In the genomic region with DNA sequence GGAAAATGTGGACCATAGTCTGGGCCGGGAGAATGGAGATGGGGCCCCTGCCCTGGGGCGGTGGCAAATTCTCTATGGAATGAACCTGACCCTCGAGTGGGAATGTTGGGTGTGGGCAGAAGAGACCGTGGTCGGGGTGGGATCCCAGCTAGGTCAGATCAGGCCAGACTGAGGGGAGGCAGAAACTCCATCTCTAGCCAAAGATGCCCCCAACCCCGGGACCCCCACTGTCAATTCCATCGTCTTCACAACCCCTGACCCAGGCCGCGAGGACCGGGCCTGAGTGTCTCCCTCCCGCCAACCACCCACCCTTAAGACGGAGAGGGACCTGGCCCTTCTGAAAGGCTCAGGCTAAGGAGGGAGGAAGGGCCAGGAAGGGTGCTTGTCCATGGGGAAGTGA, we compare ENCODE assay signal across 18 cellular contexts. TPM values are rescaled to one million over a fixed set of nuclear protein-coding genes. Genes with fewer than 3 reads are reported as not detected.
A peak's percentile ranks its signal among the peaks of the same experiment; 100 is the strongest.
DNase-seq lines count a peak whose midpoint lies in the region; ATAC-seq and TF ChIP-seq lines count a peak whose summit lies in the region.
"Had no signal": no experiment of that assay in that cellular context is flagged by ENCODE, and none has a peak within 500 bp of the region (broad histone marks: within the 10 kb centered on the region; RNA-seq: fewer than 3 reads in every experiment).

No MANE protein-coding gene starts in this region.

- DNase-seq in Calu3 (no peak), LNCaP clone FGC (ENCODE audit: low read depth) (no peak), iPS DF 6.9 (ENCODE audit: low read depth, low spot score) (no peak), neuronal stem cell (ENCODE audit: low spot score) (no peak), cerebellar nuclear complex (lab: John Stamatoyannopoulos, UW) (no peak)
- DNase-seq: activated CD4-positive, alpha-beta T cell treated with anti-CD3 and anti-CD28 coated beads for 1 hour; activated CD8-positive, alpha-beta memory T cell treated with anti-CD3 and anti-CD28 coated beads for 24 hours; CD8-positive, alpha-beta T cell; HFFc6; immature natural killer cell; ovary; sigmoid colon; T1000 had no signal

- H2BK5ac ChIP-seq in neuronal stem cell (ENCODE audit: low read length) = no peak overlapping the region

- H3K27ac ChIP-seq in iPS DF 6.9 (ENCODE audit: low read length) (no peak overlapping the region), neuronal stem cell (replicated peaks; ENCODE audit: low read length) (no peak overlapping the region)
- H3K27ac ChIP-seq: left lung, ovary, RWPE1, sigmoid colon had no signal

- intact Hi-C loops in Calu3 (cut with micrococcal nuclease; ENCODE audit: unreplicated experiment) = no loop called here

- ATAC-seq in GM21367 (IDR thresholded peaks at IDR 0.05; ENCODE audit: unreplicated experiment) = no peak
- no peak for ATAC-seq in GM21360 (IDR thresholded peaks at IDR 0.05; ENCODE audit: unreplicated experiment)
- ATAC-seq: CD8-positive, alpha-beta T cell had no signal

- H3K9ac ChIP-seq in neuronal stem cell (ENCODE audit: low read depth, low read length, poor library complexity) = peak overlapping the region; percentile 60

- H2BK12ac ChIP-seq in neuronal stem cell (ENCODE audit: low read length) = no peak overlapping the region

- H3K9me3 Mint-ChIP-seq in Calu3 (ENCODE audit: low read depth, unreplicated experiment) = no peaks in the 10 kb centered on the region
- H3K9me3 Mint-ChIP-seq: activated naive CD4-positive, alpha-beta T cell treated with anti-CD3 and anti-CD28 coated beads, Interleukin-2, amount 50 U/mL, for 24 hours; CD8-positive, alpha-beta T cell; HFFc6; immature natural killer cell had no signal

- peaks cover 2% of the 10 kb centered on the region for H3K79me1 ChIP-seq in neuronal stem cell (ENCODE audit: low read depth, low read length)

- peak overlapping the region; percentile 72 for H3K4me3 Mint-ChIP-seq in Calu3 (ENCODE audit: low read depth, unreplicated experiment)
- H3K4me3 Mint-ChIP-seq: activated naive CD4-positive, alpha-beta T cell treated with anti-CD3 and anti-CD28 coated beads, Interleukin-2, amount 50 U/mL, for 24 hours; CD8-positive, alpha-beta T cell; HFFc6; immature natural killer cell had no signal

- no peak overlapping the region for H3K27ac Mint-ChIP-seq in Calu3 (ENCODE audit: unreplicated experiment)
- H3K27ac Mint-ChIP-seq: activated naive CD4-positive, alpha-beta T cell treated with anti-CD3 and anti-CD28 coated beads, Interleukin-2, amount 50 U/mL, for 24 hours; CD8-positive, alpha-beta T cell; HFFc6; immature natural killer cell had no signal

- no peak overlapping the region for H2BK120ac ChIP-seq in neuronal stem cell (ENCODE audit: low read depth, low read length)

- no peaks in the 10 kb centered on the region for H3K4me1 ChIP-seq in iPS DF 6.9 (ENCODE audit: control insufficient read depth, insufficient read depth, low read length)
- peaks cover 10 to 28% of the 10 kb centered on the region in 2 donors for H3K4me1 ChIP-seq in neuronal stem cell (ENCODE audit: control insufficient read depth in 2 of 2, insufficient read depth in 1 of 2, low read depth in 1 of 2, low read length in 2 of 2)

- H4K91ac ChIP-seq in neuronal stem cell (ENCODE audit: low read depth, low read length, poor library complexity) = no peak overlapping the region

- no peak for TF ChIP-seq CTCF in Calu3 (IDR thresholded peaks at IDR 0.05; ENCODE audit: unreplicated experiment)
- TF ChIP-seq CTCF in LNCaP clone FGC (IDR thresholded peaks at IDR 0.05; ENCODE audit: control insufficient read depth, extremely low read depth, insufficient read depth) = no peak

- H3K4me2 ChIP-seq in neuronal stem cell (ENCODE audit: insufficient read depth, low read length, poor library complexity, severe bottlenecking) = peak overlapping the region; percentile 100

- CTCF ChIA-PET in Calu3 (lab: Charles Lee) = interaction anchor here (1.9 kb wide), 1 partner anchor 9 kb away, joined by 5 read pairs; no protein-coding TSS in a partner anchor

- peaks cover 32% of the 10 kb centered on the region for H3K27me3 ChIP-seq in iPS DF 6.9 (ENCODE audit: control insufficient read depth, insufficient read depth, low read length)
- peaks cover 19 to 73% (median 47%) of the 10 kb centered on the region in 3 experiments for H3K27me3 ChIP-seq in neuronal stem cell (ENCODE audit: control insufficient read depth in 3 of 3, insufficient read depth in 3 of 3, low read depth in 1 of 3, low read length in 3 of 3)
- H3K27me3 ChIP-seq: ovary had no signal

- peak overlapping the region; percentile 59 for H2BK15ac ChIP-seq in neuronal stem cell (ENCODE audit: low read length)

- BruUV-seq in Calu3 (replicated peaks; lab: Mats Ljungman, UMichigan) = no TSS peak

- peak overlapping the region; percentile 88 for H3K18ac ChIP-seq in neuronal stem cell (ENCODE audit: low read length)

- WGBS in iPS DF 6.9 (ENCODE audit: insufficient coverage, insufficient read length) = no CpG with 5 or more reads among the region's 12 CpGs
- no CpG with 5 or more reads among the region's 12 CpGs for WGBS in neuronal stem cell (ENCODE audit: extremely low coverage in 2 of 2, insufficient read length in 2 of 2, insufficient replicate concordance in 1 of 2), 2 donors

- H3K36me3 ChIP-seq in iPS DF 6.9 (ENCODE audit: control insufficient read depth, insufficient read depth, low read length) (no peaks in the 10 kb centered on the region), neuronal stem cell (replicated peaks in 1 of 2; ENCODE audit: control insufficient read depth in 2 of 2, insufficient read depth in 2 of 2, low read length in 2 of 2) (no peaks in the 10 kb centered on the region)
- H3K36me3 ChIP-seq: left lung, ovary, sigmoid colon had no signal

- H2AFZ ChIP-seq in neuronal stem cell (ENCODE audit: low read length) = peak overlapping the region; percentile 89

- H3K4me1 Mint-ChIP-seq in Calu3 (ENCODE audit: low read depth, unreplicated experiment) = no peaks in the 10 kb centered on the region
- H3K4me1 Mint-ChIP-seq: activated naive CD4-positive, alpha-beta T cell treated with anti-CD3 and anti-CD28 coated beads, Interleukin-2, amount 50 U/mL, for 24 hours; immature natural killer cell had no signal

- H3K4ac ChIP-seq in neuronal stem cell (ENCODE audit: low read length) = no peak overlapping the region

- H2AK5ac ChIP-seq in neuronal stem cell (ENCODE audit: low read depth, low read length) = peak overlapping the region; percentile 56

- H3K23ac ChIP-seq in neuronal stem cell (ENCODE audit: low read depth, low read length, poor library complexity) = peak overlapping the region; percentile 66

- H3K14ac ChIP-seq in neuronal stem cell (ENCODE audit: low read length) = peak overlapping the region; percentile 38

- H3K9me3 ChIP-seq in iPS DF 6.9 (ENCODE audit: control insufficient read depth, insufficient read depth, low read length) = no peaks in the 10 kb centered on the region
- peaks cover 0 to 6% of the 10 kb centered on the region in 2 donors for H3K9me3 ChIP-seq in neuronal stem cell (replicated peaks in 1 of 2; ENCODE audit: control insufficient read depth in 2 of 2, insufficient read depth in 1 of 2, low read depth in 1 of 2, low read length in 2 of 2)
- H3K9me3 ChIP-seq: left lung, ovary, sigmoid colon had no signal

- peaks cover 64% of the 10 kb centered on the region for H3K27me3 Mint-ChIP-seq in Calu3 (ENCODE audit: unreplicated experiment)

- peaks cover 4% of the 10 kb centered on the region for H3K36me3 Mint-ChIP-seq in Calu3 (ENCODE audit: insufficient read depth, unreplicated experiment)
- H3K36me3 Mint-ChIP-seq: activated naive CD4-positive, alpha-beta T cell treated with anti-CD3 and anti-CD28 coated beads, Interleukin-2, amount 50 U/mL, for 24 hours; CD8-positive, alpha-beta T cell; immature natural killer cell had no signal

- H4K8ac ChIP-seq in neuronal stem cell (ENCODE audit: low read depth, low read length) = no peak overlapping the region

- H3K4me3 ChIP-seq in LNCaP clone FGC (ENCODE audit: low read depth, low read length) (peak overlapping the region; percentile 68), iPS DF 6.9 (ENCODE audit: low read length) (peak overlapping the region; percentile 46; the same call in 1 of the 2 replicates), neuronal stem cell (ENCODE audit: low read length in 2 of 2) (no peak overlapping the region)
- H3K4me3 ChIP-seq: ovary had no signal

RNA-seq across cellular contexts. Expression of a gene that starts 0.7 kb away (rescaled TPM):
- 0.56 and 0.73 TPM in 2 replicates for total RNA-seq in Calu3 (2022)
- 0.08 TPM for polyA plus RNA-seq in neuronal stem cell (2013, experiment 1 of 2)
- 0.08 TPM for polyA plus RNA-seq in neuronal stem cell (2013, experiment 2 of 2)

Comparison
In these comparisons a context has a peak if more than half of its experiments do, and no peak if none do; other contexts are left out.
1. H3K4me3 ChIP-seq: peak in LNCaP clone FGC (single experiment) and iPS DF 6.9 (single experiment); none in neuronal stem cell (0 of 2).